1 cellular context compared by ENCODE assay signal in genomic region chr6:138036111-138036510, GRCh38.
TF ChIP-seq lines count a peak whose summit lies in the region.

No MANE protein-coding gene starts in this region.

TF ChIP-seq in GM23338, 12 proteins besides CTCF, POLR2A, EP300 and RAD21 (continued from another document):
- TF ChIP-seq ZNF462 (CRISPR knock-in tag; IDR thresholded peaks at IDR 0.05) (no peak), NANOG (IDR thresholded peaks at IDR 0.05; ENCODE audit: borderline replicate concordance) (no peak), ETS1 (IDR thresholded peaks at IDR 0.05) (no peak), EZH2 (IDR thresholded peaks at IDR 0.05; ENCODE audit: low read depth, unreplicated experiment) (no peak), ZNF114 (CRISPR knock-in tag; IDR thresholded peaks at IDR 0.05) (no peak), ZNF331 (CRISPR knock-in tag; IDR thresholded peaks at IDR 0.05; ENCODE audit: low read depth) (no peak), STAT1 (IDR thresholded peaks at IDR 0.05; ENCODE audit: unreplicated experiment) (no peak), CREB1 (CRISPR knock-in tag; IDR thresholded peaks at IDR 0.05; ENCODE audit: low read depth) (no peak), EZH2phosphoT487 (IDR thresholded peaks at IDR 0.05; ENCODE audit: unreplicated experiment) (no peak)
